ENCODE assay signal across 25 cellular contexts in the genomic region with DNA sequence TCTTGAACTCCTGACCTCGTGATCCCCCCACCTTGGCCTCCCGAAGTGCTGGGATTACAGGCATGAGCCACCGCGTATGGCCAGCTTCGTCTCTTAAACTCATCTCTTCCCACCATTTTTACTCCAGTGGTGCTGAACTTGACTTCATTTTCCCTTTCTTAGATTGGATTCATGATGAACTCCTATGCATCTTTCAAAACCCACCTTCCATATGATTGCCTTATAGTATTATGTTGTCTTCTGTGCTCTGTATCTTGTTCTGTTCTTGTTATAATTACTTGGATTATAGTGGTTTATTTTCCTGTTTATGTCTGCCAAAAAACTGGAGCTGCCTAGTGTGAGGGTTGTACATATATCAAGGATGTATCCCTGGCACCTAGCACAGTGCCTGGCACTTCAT.
"Had no signal": no experiment of that assay in that cellular context is flagged by ENCODE, and none has a peak within 500 bp of the region (broad histone marks: within the 10 kb centered on the region; RNA-seq: fewer than 3 reads in every experiment).

No MANE protein-coding gene starts in this region.

- H3K4me3 ChIP-seq: SJSA1 had no signal

- H3K9me3 ChIP-seq: SJSA1 had no signal

- H3K27me3 ChIP-seq: SJSA1 had no signal

- H3K36me3 ChIP-seq: SJSA1 had no signal

- H3K27ac ChIP-seq: SJSA1 had no signal

- DNase-seq: activated B cell treated with CpG ODN at 0.5 μM for 24 hours; activated CD4-positive, alpha-beta T cell treated with anti-CD3 and anti-CD28 coated beads for 1 hour; activated CD4-positive, alpha-beta T cell treated with anti-CD3 and anti-CD28 coated beads, Interleukin-2, amount 10 ng/mL, durations not matched to agents 24 days and 14 days; activated CD4-positive, alpha-beta T cell treated with anti-CD3 and anti-CD28 coated beads, Interleukin-2, amount 50 U/mL, for 48 hours; activated CD8-positive, alpha-beta memory T cell treated with anti-CD3 and anti-CD28 coated beads, Interleukin-2, amount 10 ng/mL, durations not matched to agents 7 days and 5 days; activated gamma-delta T cell treated with Interleukin-2 at 50 U/mL for 16 hours; activated naive CD4-positive, alpha-beta T cell treated with anti-CD3 and anti-CD28 coated beads, Interleukin-2, amount 10 ng/mL, durations not matched to agents 7 days and 5 days; activated naive CD8-positive, alpha-beta T cell treated with anti-CD3 and anti-CD28 coated beads for 36 hours; activated T-cell treated with anti-CD3 and anti-CD28 coated beads, Interleukin-2, amount 50 U/mL, for 24 hours; anterior cingulate cortex; caudate nucleus; Kasumi-1; KBM-7; NCI-H1092; NCI-H1930; NCI-H2171; NCI-H2227 treated with DMSO at 0.1 percent for 48 hours; NCI-H446 treated with DMSO at 0.1 percent for 48 hours; NCI-H526 treated with DMSO at 0.1 percent for 48 hours; NCI-H82; RPMI8226; SHP77; T-helper 17 cell; T-helper 9 cell had no signal
